Comparison of ENCODE assay signal across 10 cellular contexts in genomic region chr3:67678665-67679064, GRCh38. TPM values are rescaled to one million over a fixed set of nuclear protein-coding genes. Genes with fewer than 3 reads are reported as not detected.
DNase-seq lines count a peak whose midpoint lies in the region; ATAC-seq, FAIRE-seq and TF ChIP-seq lines count a peak whose summit lies in the region.
"Had no signal": no experiment of that assay in that cellular context is flagged by ENCODE, and none has a peak within 500 bp of the region (broad histone marks: within the 10 kb centered on the region; RNA-seq: fewer than 3 reads in every experiment).

No MANE protein-coding gene starts in this region.

- no peaks in the 10 kb centered on the region for H3K36me3 Mint-ChIP-seq in activated T-helper 17 cell treated with anti-CD3 and anti-CD28 coated beads, Interleukin-2, amount 50 U/mL, for 72 hours (ENCODE audit: low read depth)
- peaks cover 0 to 2% (median 0%) of the 10 kb centered on the region in 3 experiments; a peak in 4 of 7 replicates for H3K36me3 Mint-ChIP-seq in H9 (ENCODE audit: insufficient read depth in 1 of 3, low read depth in 3 of 3)

- no peak for TF ChIP-seq POLR2A in GM12891 (IDR thresholded peaks at IDR 0.05; ENCODE audit: low read depth, low read length)

- no peak overlapping the region for H3K27ac Mint-ChIP-seq in activated T-helper 17 cell treated with anti-CD3 and anti-CD28 coated beads, Interleukin-2, amount 50 U/mL, for 72 hours
- no peak overlapping the region for H3K27ac Mint-ChIP-seq in H9

- H3K4me3 Mint-ChIP-seq in activated T-helper 17 cell treated with anti-CD3 and anti-CD28 coated beads, Interleukin-2, amount 50 U/mL, for 72 hours = no peak overlapping the region
- H3K4me3 Mint-ChIP-seq in H9 = no peak overlapping the region

- no peak overlapping the region for H3K18ac ChIP-seq in H9 (ENCODE audit: insufficient read length, low read depth, low read length)

- no peak overlapping the region for H3K56ac ChIP-seq in H9 (ENCODE audit: insufficient read length, low read depth, low read length)

- H3T11ph ChIP-seq in H9 (ENCODE audit: low read length) = no peak overlapping the region

- no peaks in the 10 kb centered on the region for H3K36me3 ChIP-seq in H7 (replicated peaks; ENCODE audit: control insufficient read depth, insufficient read depth, low read length)

- peaks cover 5% of the 10 kb centered on the region for H3K9me3 Mint-ChIP-seq in activated T-helper 17 cell treated with anti-CD3 and anti-CD28 coated beads, Interleukin-2, amount 50 U/mL, for 72 hours
- H3K9me3 Mint-ChIP-seq in H9 = peaks cover 0 to 4% of the 10 kb centered on the region in 2 experiments; a peak in 2 of 5 replicates

- no peak overlapping the region for H2AK5ac ChIP-seq in H9 (ENCODE audit: insufficient read length, low read length)

- H3K79me1 ChIP-seq in H9 (ENCODE audit: insufficient read depth, low read depth, low read length, poor library complexity, severe bottlenecking) = no peaks in the 10 kb centered on the region

- no peak overlapping the region for H4K8ac ChIP-seq in H9 (replicated peaks; ENCODE audit: insufficient read length, low read depth, low read length)

- no peak overlapping the region for H3K9ac ChIP-seq in H9 (ENCODE audit: extremely low read depth, insufficient read length, low read length)

- H2AFZ ChIP-seq in H9 (ENCODE audit: low read length) = no peak overlapping the region

- H4K91ac ChIP-seq in H9 (ENCODE audit: insufficient read length, low read depth, low read length) = no peak overlapping the region

- H3K27me3 ChIP-seq in H9 (ENCODE audit: insufficient read depth, low read length) (no peaks in the 10 kb centered on the region), H7 (ENCODE audit: control insufficient read depth, insufficient read depth, low read length) (no peaks in the 10 kb centered on the region)

- H3K23me2 ChIP-seq in H9 (ENCODE audit: insufficient read length, low read depth, low read length, poor library complexity, severe bottlenecking) = no peaks in the 10 kb centered on the region

- no peak overlapping the region for H2BK20ac ChIP-seq in H9 (ENCODE audit: low read depth, low read length, poor library complexity, severe bottlenecking)

- no peaks in the 10 kb centered on the region for H4K20me1 ChIP-seq in H9 (ENCODE audit: control insufficient read depth, insufficient read depth, insufficient read length)

- H3K4me3 ChIP-seq in H7 (ENCODE audit: insufficient read depth, low read depth, low read length) = no peak overlapping the region

- peak; percentile 89 for FAIRE-seq in GM12891 (lab: Jason Lieb, UNC)
- FAIRE-seq: astrocyte had no signal

- no peak overlapping the region for H3K4me2 ChIP-seq in H9 (ENCODE audit: insufficient read depth, insufficient read length, low read length)

- no peak overlapping the region for H2BK15ac ChIP-seq in H9 (ENCODE audit: low read depth, low read length)

- DNase-seq in GM12891 (ENCODE audit: insufficient read length, low spot score) (no peak), GM03348 (ENCODE audit: low spot score) (no peak), H9 (no peak), H7 (no peak), mesenteric fat pad (ENCODE audit: low spot score) (no peak)
- DNase-seq: HCEC 1CT had no signal

- no peaks in the 10 kb centered on the region for H3K4me1 ChIP-seq in H9 (ENCODE audit: insufficient read depth, low read length)

- no peak overlapping the region for H4K5ac ChIP-seq in H9 (ENCODE audit: insufficient read length, low read depth, low read length)

- H3K23ac ChIP-seq in H9 (ENCODE audit: insufficient read length, low read depth, low read length) = no peak overlapping the region

- H3K79me2 ChIP-seq in H9 (ENCODE audit: insufficient read depth, low read length) = no peaks in the 10 kb centered on the region

- no peaks in the 10 kb centered on the region for H3K27me3 Mint-ChIP-seq in activated T-helper 17 cell treated with anti-CD3 and anti-CD28 coated beads, Interleukin-2, amount 50 U/mL, for 72 hours
- no peaks in the 10 kb centered on the region for H3K27me3 Mint-ChIP-seq in H9 (ENCODE audit: low read depth)

- H3K9me3 ChIP-seq in H9 (ENCODE audit: control insufficient read depth, low read depth, low read length) = no peaks in the 10 kb centered on the region

- H3K14ac ChIP-seq in H9 (ENCODE audit: insufficient read depth, low read length) = no peak overlapping the region

- H3K4me1 Mint-ChIP-seq in activated T-helper 17 cell treated with anti-CD3 and anti-CD28 coated beads, Interleukin-2, amount 50 U/mL, for 72 hours = peaks cover 11% of the 10 kb centered on the region
- peaks cover 0 to 4% of the 10 kb centered on the region in 2 experiments; a peak in 1 of 4 replicates for H3K4me1 Mint-ChIP-seq in H9

- no peak overlapping the region for H3K4ac ChIP-seq in H9 (ENCODE audit: low read depth, low read length)

- no peak overlapping the region for H3K27ac ChIP-seq in H9 (ENCODE audit: insufficient read length, low read depth, low read length)

- no peak for TF ChIP-seq CTCF in H9 (conservative IDR thresholded peaks at IDR 0.05)

- no peak overlapping the region for H2BK5ac ChIP-seq in H9 (ENCODE audit: insufficient read length, low read length)

- H2BK120ac ChIP-seq in H9 (ENCODE audit: low read depth, low read length, poor library complexity, severe bottlenecking) = no peak overlapping the region

- H2BK12ac ChIP-seq in H9 (ENCODE audit: insufficient read length, low read depth, low read length) = no peak overlapping the region

- ATAC-seq in GM19035 (IDR thresholded peaks at IDR 0.05; ENCODE audit: unreplicated experiment) (peak; percentile 61), HG03025 (IDR thresholded peaks at IDR 0.05; ENCODE audit: low FRiP score, unreplicated experiment) (peak; percentile 94)
- peak; percentile 63 for ATAC-seq in activated T-helper 17 cell treated with anti-CD3 and anti-CD28 coated beads, Interleukin-2, amount 50 U/mL, for 72 hours (replicated peaks)

TF ChIP-seq in GM12891, 5 proteins besides CTCF, POLR2A, EP300 and RAD21:
- TF ChIP-seq POLR2AphosphoS5 (IDR thresholded peaks at IDR 0.05; ENCODE audit: low read depth, low read length) = no peak
- TF ChIP-seq POU2F2 (IDR thresholded peaks at IDR 0.05; ENCODE audit: low read depth, low read length) = no peak
- TF ChIP-seq SPI1 (IDR thresholded peaks at IDR 0.05; ENCODE audit: low read depth, low read length) = no peak
- no peak for TF ChIP-seq TAF1 (IDR thresholded peaks at IDR 0.05; ENCODE audit: low read depth, low read length)
- no peak for TF ChIP-seq PAX5 (IDR thresholded peaks at IDR 0.05; ENCODE audit: insufficient read depth, low read length, severe bottlenecking)
TF ChIP-seq in GM12891: peak in this region for 0.

RNA-seq across cellular contexts. Expression of gene SUCLG2, which starts 24.3 kb away (rescaled TPM):
- 34.4 TPM for polyA plus RNA-seq in GM12891 (2012; ENCODE audit: low read depth, missing spikeins)
- 10 to 100 TPM; 34.3 to 42.5 TPM for total RNA-seq in activated T-helper 17 cell treated with anti-CD3 and anti-CD28 coated beads, Interleukin-2, amount 50 U/mL, for 72 hours
- total RNA-seq in H9 (2021) (38.1 and 38.5 TPM in 2 replicates), mesenteric fat pad (47.1 TPM)
- total RNA-seq in H7 (2014; rRNA removed; shearing (Covaris generic)) = 41.4 and 52.7 TPM in 2 replicates
